Comparison of ENCODE assay signal across 8 cellular contexts in genomic region chr18:23135679-23136325, GRCh38. TPM values are rescaled to one million over a fixed set of nuclear protein-coding genes. Genes with fewer than 3 reads are reported as not detected.
DNase-seq lines count a peak whose midpoint lies in the region; ATAC-seq and TF ChIP-seq lines count a peak whose summit lies in the region.

No MANE protein-coding gene starts in this region.

- TF ChIP-seq EP300 in gastroesophageal sphincter (IDR thresholded peaks at IDR 0.05) = no peak

- no peaks in the 10 kb centered on the region for H3K36me3 ChIP-seq in gastroesophageal sphincter
- H3K36me3 ChIP-seq in neutrophil = no peaks in the 10 kb centered on the region

- WGBS in gastroesophageal sphincter (ENCODE audit: low coverage in 1 of 2), 2 donors = no CpG with 5 or more reads among the region's 112 CpGs

- ATAC-seq in GM18511 (IDR thresholded peaks at IDR 0.05; ENCODE audit: unreplicated experiment) (peak; percentile 25), gastroesophageal sphincter (peak; percentile 64)

- H3K27me3 Mint-ChIP-seq in activated CD4-positive, alpha-beta memory T cell treated with anti-CD3 and anti-CD28 coated beads, Interleukin-2, amount 10 ng/mL, durations not matched to agents 7 days and 5 days = peaks cover 52% of the 10 kb centered on the region

- POLR2A ChIA-PET in AG04449 (lab: Yijun Ruan, JAX) = interaction anchor here (0.9 to 1.3 kb wide), 4 partner anchors 12 to 103 kb away, joined by 3 to 5 read pairs (median 4); no protein-coding TSS in a partner anchor
- POLR2A ChIA-PET in activated CD4-positive, alpha-beta memory T cell treated with anti-CD3 and anti-CD28 coated beads, Interleukin-2, amount 10 ng/mL, durations not matched to agents 7 days and 5 days (lab: Charles Lee) = interaction anchor here (1.1 to 1.4 kb wide), 3 partner anchors 11 to 185 kb away, joined by 3 to 4 read pairs (median 3); no protein-coding TSS in a partner anchor

- H3K4me1 Mint-ChIP-seq in activated CD4-positive, alpha-beta memory T cell treated with anti-CD3 and anti-CD28 coated beads, Interleukin-2, amount 10 ng/mL, durations not matched to agents 7 days and 5 days = peaks cover 17% of the 10 kb centered on the region

- CTCF ChIA-PET in AG04449 (lab: Yijun Ruan, JAX) = interaction anchor here (1.5 to 11.2 kb wide), 4 partner anchors 11 to 276 kb away, joined by 3 to 165 read pairs (median 78); no protein-coding TSS in a partner anchor
- CTCF ChIA-PET in activated CD4-positive, alpha-beta memory T cell treated with anti-CD3 and anti-CD28 coated beads, Interleukin-2, amount 10 ng/mL, durations not matched to agents 7 days and 5 days (lab: Charles Lee) = interaction anchor here (0.6 to 3.5 kb wide), 2 partner anchors 104 to 125 kb away, joined by 3 to 11 read pairs; no protein-coding TSS in a partner anchor

- no peak for TF ChIP-seq CTCF in AG04449 (IDR thresholded peaks at IDR 0.05; ENCODE audit: insufficient read depth, low read length, missing control alignments)
- TF ChIP-seq CTCF in gastroesophageal sphincter (IDR thresholded peaks at IDR 0.05) = no peak
- no peak for TF ChIP-seq CTCF in neutrophil (IDR thresholded peaks at IDR 0.05)

- H3K27ac Mint-ChIP-seq in activated CD4-positive, alpha-beta memory T cell treated with anti-CD3 and anti-CD28 coated beads, Interleukin-2, amount 10 ng/mL, durations not matched to agents 7 days and 5 days = no peak overlapping the region

- H3K9me3 Mint-ChIP-seq in activated CD4-positive, alpha-beta memory T cell treated with anti-CD3 and anti-CD28 coated beads, Interleukin-2, amount 10 ng/mL, durations not matched to agents 7 days and 5 days = no peaks in the 10 kb centered on the region

- no peak for TF ChIP-seq POLR2A in gastroesophageal sphincter (IDR thresholded peaks at IDR 0.05)

- H3K4me3 ChIP-seq in AG04449 (ENCODE audit: low read depth, low read length) = peak overlapping the region; percentile 69
- H3K4me3 ChIP-seq in gastroesophageal sphincter = peak overlapping the region; percentile 52 to 73
- H3K4me3 ChIP-seq in neutrophil (ENCODE audit: low read depth in 1 of 2, low read length in 1 of 2) = peak overlapping the region; percentile 55 to 58

- H3K4me3 Mint-ChIP-seq in activated CD4-positive, alpha-beta memory T cell treated with anti-CD3 and anti-CD28 coated beads, Interleukin-2, amount 10 ng/mL, durations not matched to agents 7 days and 5 days = no peak overlapping the region

- H3K4me1 ChIP-seq in gastroesophageal sphincter (peaks cover 0 to 51% (median 4%) of the 10 kb centered on the region in 3 donors), neutrophil (ENCODE audit: control insufficient read depth in 1 of 2, insufficient read depth in 1 of 2, low read depth in 1 of 2, low read length in 1 of 2) (peaks cover 28 to 30% of the 10 kb centered on the region in 2 experiments)

- peak overlapping the region in 3 of 4 donors; percentile 72 to 84 (median 80) for H3K27ac ChIP-seq in gastroesophageal sphincter
- no peak overlapping the region for H3K27ac ChIP-seq in neutrophil

- H3K9me3 ChIP-seq in gastroesophageal sphincter (no peaks in the 10 kb centered on the region), neutrophil (no peaks in the 10 kb centered on the region)

- DNase-seq in AG04449 (ENCODE audit: low read depth, low spot score) (no peak), HK-2 (ENCODE audit: unreplicated experiment) (peak; percentile 45), NCI-H2171 treated with DMSO at 0.1 percent for 48 hours (lab: John Stamatoyannopoulos, UW) (no peak), T-helper 9 cell (no peak)
- peak; percentile 24 for DNase-seq in activated CD4-positive, alpha-beta memory T cell treated with anti-CD3 and anti-CD28 coated beads, Interleukin-2, amount 10 ng/mL, durations not matched to agents 7 days and 5 days

- no peaks in the 10 kb centered on the region for H3K36me3 Mint-ChIP-seq in activated CD4-positive, alpha-beta memory T cell treated with anti-CD3 and anti-CD28 coated beads, Interleukin-2, amount 10 ng/mL, durations not matched to agents 7 days and 5 days (ENCODE audit: low read depth)

- H3K27me3 ChIP-seq in gastroesophageal sphincter = peaks cover 28% of the 10 kb centered on the region
- peaks cover 68% of the 10 kb centered on the region for H3K27me3 ChIP-seq in neutrophil

RNA-seq across cellular contexts. Expression of gene CABLES1, which starts 0.5 kb away (rescaled TPM):
- total RNA-seq in activated CD4-positive, alpha-beta memory T cell treated with anti-CD3 and anti-CD28 coated beads, Interleukin-2, amount 10 ng/mL, durations not matched to agents 7 days and 5 days = 1 to 10 TPM; 2.7 to 2.8 TPM
- 10 to 100 TPM in 2 of 4 donors, 1 to 10 TPM in 2; 4.0 to 24.0 (median 10.2) TPM for total RNA-seq in gastroesophageal sphincter

Comparison
In these comparisons a context has a peak if more than half of its experiments do, and no peak if none do; other contexts are left out.
1. DNase-seq: peak in HK-2 (single experiment) and activated CD4-positive, alpha-beta memory T cell treated with anti-CD3 and anti-CD28 coated beads, Interleukin-2, amount 10 ng/mL, durations not matched to agents 7 days and 5 days (single experiment); none in AG04449 (single experiment), NCI-H2171 treated with DMSO at 0.1 percent for 48 hours (single experiment) and T-helper 9 cell (single experiment).
2. Peak in every context shown above with its lines, with median percentiles within 50 percentile points of each other: H3K4me3 ChIP-seq.